ENCODE assay signal across 8 cellular contexts in the genomic region with DNA sequence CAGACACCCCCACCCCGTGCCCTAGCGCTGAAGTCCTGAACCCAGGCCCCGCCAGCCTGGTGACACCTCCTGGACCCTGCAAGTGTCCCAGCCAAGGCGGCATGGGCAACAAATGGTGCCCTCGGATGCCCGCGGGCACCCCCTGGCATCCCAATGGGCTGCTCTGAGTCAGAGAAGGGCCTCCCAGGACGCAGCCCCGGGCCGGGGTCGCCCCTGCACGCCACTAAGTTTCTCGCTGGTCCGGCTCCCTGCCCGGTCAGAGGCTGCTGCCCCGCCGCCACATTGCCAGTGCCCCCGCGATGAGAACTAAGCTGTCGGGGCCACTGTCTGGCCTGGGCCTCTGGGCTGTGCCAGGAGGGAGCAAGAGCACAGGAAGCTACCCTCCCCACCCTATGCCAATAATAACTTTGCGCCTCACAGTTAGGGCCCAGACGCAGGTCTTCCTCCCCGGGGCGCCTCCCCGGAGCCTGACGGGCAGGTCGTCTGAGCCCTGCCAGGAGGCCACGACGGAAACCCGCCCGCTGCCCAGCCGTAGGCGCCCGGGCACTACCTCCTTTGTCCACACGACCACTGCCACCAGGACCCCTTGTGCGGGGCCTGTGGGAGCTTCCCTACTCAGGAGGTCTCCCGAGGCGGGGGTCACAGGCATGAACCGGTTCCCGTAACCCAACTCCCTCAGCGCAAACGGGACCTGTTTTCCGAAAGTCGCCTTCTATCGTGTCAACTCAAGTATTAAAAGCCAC. TPM values are rescaled to one million over a fixed set of nuclear protein-coding genes. Genes with fewer than 3 reads are reported as not detected.
DNase-seq lines count a peak whose midpoint lies in the region; ATAC-seq and TF ChIP-seq lines count a peak whose summit lies in the region.

No MANE protein-coding gene starts in this region.

- peak overlapping the region; percentile 95 for H3K4me2 ChIP-seq in IMR-90 (ENCODE audit: low read depth, low read length)

- H3K36me3 ChIP-seq in IMR-90 (ENCODE audit: control insufficient read depth, insufficient read depth, low read length) (no peaks in the 10 kb centered on the region), iPS-15b (ENCODE audit: control insufficient read depth, insufficient read depth, low read length) (no peaks in the 10 kb centered on the region)

- in situ Hi-C loops in IMR-90 (cut with MboI; ENCODE audit: low sequenced_read_pairs), result no loop called here

- peaks cover 11% of the 10 kb centered on the region for H3K9me1 ChIP-seq in IMR-90 (ENCODE audit: insufficient read depth, low read length)

- peaks cover 0 to 22% (median 6%) of the 10 kb centered on the region in 7 donors for H3K9me3 Mint-ChIP-seq in CD14-positive monocyte
- H3K9me3 Mint-ChIP-seq in activated T-helper 2 cell treated with anti-CD3 and anti-CD28 coated beads, Interferon-gamma antibody, Interleukin-2, Interleukin-4, amounts not matched to agents 10 μg/mL and 5 μg/mL and 100 μg/mL, durations not matched to agents 14 hours and 24 hours and 36 hours, result no peaks in the 10 kb centered on the region

- H3K79me1 ChIP-seq in IMR-90 (ENCODE audit: low read depth in 1 of 2, low read length in 2 of 2), result peaks cover 16 to 42% of the 10 kb centered on the region in 2 experiments

- H3K4me3 ChIP-seq in IMR-90 (ENCODE audit: insufficient read depth, low read depth, low read length), result peak overlapping the region; percentile 55
- peak overlapping the region; percentile 32 for H3K4me3 ChIP-seq in iPS-15b (ENCODE audit: low read depth, low read length)

- WGBS in IMR-90 (ENCODE audit: extremely low coverage in 2 of 2, insufficient read length in 1 of 2), 2 experiments, result 20% methylated on average over 18 of the region's 45 CpGs; no CpG with 5 or more reads in 1 of the 2 experiments

- H3K4me3 Mint-ChIP-seq in CD14-positive monocyte, result peak overlapping the region; percentile 80 to 93
- peak overlapping the region; percentile 91 for H3K4me3 Mint-ChIP-seq in activated T-helper 2 cell treated with anti-CD3 and anti-CD28 coated beads, Interferon-gamma antibody, Interleukin-2, Interleukin-4, amounts not matched to agents 10 μg/mL and 5 μg/mL and 100 μg/mL, durations not matched to agents 14 hours and 24 hours and 36 hours (ENCODE audit: low read depth)

- H2BK20ac ChIP-seq in IMR-90 (ENCODE audit: low read depth, low read length), result no peak overlapping the region

- no peaks in the 10 kb centered on the region for H3K36me3 Mint-ChIP-seq in CD14-positive monocyte
- H3K36me3 Mint-ChIP-seq in activated T-helper 2 cell treated with anti-CD3 and anti-CD28 coated beads, Interferon-gamma antibody, Interleukin-2, Interleukin-4, amounts not matched to agents 10 μg/mL and 5 μg/mL and 100 μg/mL, durations not matched to agents 14 hours and 24 hours and 36 hours (ENCODE audit: low read depth), result no peaks in the 10 kb centered on the region

- peaks cover 26% of the 10 kb centered on the region for H3K4me1 Mint-ChIP-seq in CD14-positive monocyte
- peaks cover 27% of the 10 kb centered on the region for H3K4me1 Mint-ChIP-seq in activated T-helper 2 cell treated with anti-CD3 and anti-CD28 coated beads, Interferon-gamma antibody, Interleukin-2, Interleukin-4, amounts not matched to agents 10 μg/mL and 5 μg/mL and 100 μg/mL, durations not matched to agents 14 hours and 24 hours and 36 hours (ENCODE audit: low read depth)

- DNase-seq in CD14-positive monocyte (ENCODE audit: low spot score) (no peak), IMR-90 (no peak), NOMO-1 treated with dmso at 0.1 percent for 144 hours (lab: John Stamatoyannopoulos, UW; ENCODE audit: unreplicated experiment) (no peak), NCI-H1436 treated with DMSO at 0.1 percent for 48 hours (lab: John Stamatoyannopoulos, UW) (no peak), dedifferentiated amniotic fluid mesenchymal stem cell (ENCODE audit: extremely low spot score) (no peak)
- peak; percentile 49 for DNase-seq in activated T-helper 2 cell treated with anti-CD3 and anti-CD28 coated beads, Interferon-gamma antibody, Interleukin-2, Interleukin-4, amounts not matched to agents 10 μg/mL and 5 μg/mL and 100 μg/mL, durations not matched to agents 14 hours and 24 hours and 36 hours (ENCODE audit: low spot score)
- peak; percentile 21 for DNase-seq in stimulated activated CD8-positive, alpha-beta memory T cell treated with anti-CD3 and anti-CD28 coated beads, Interleukin-15, amount 100 ng/mL, for 24 hours (ENCODE audit: low read depth)

- H2BK15ac ChIP-seq in IMR-90 (ENCODE audit: low read depth, low read length), result no peak overlapping the region

- peaks cover 48% of the 10 kb centered on the region for H4K20me1 ChIP-seq in IMR-90 (ENCODE audit: insufficient read depth, low read length)

- no peak overlapping the region; the same call in 1 of the 2 replicates for H3K27ac ChIP-seq in IMR-90 (ENCODE audit: insufficient read depth, low read length)

- H2BK5ac ChIP-seq in IMR-90 (ENCODE audit: low read depth, low read length, poor library complexity, severe bottlenecking), result no peak overlapping the region

- ATAC-seq in IMR-90 (ENCODE audit: low read depth), result no peak

- H4K91ac ChIP-seq in IMR-90 (ENCODE audit: insufficient read depth, low read depth, low read length), result no peak overlapping the region

- H3K4me1 ChIP-seq in IMR-90 (ENCODE audit: control insufficient read depth, insufficient read depth, low read length) (peaks cover 16% of the 10 kb centered on the region), iPS-15b (ENCODE audit: control insufficient read depth, insufficient read depth, low read length) (peaks cover 2% of the 10 kb centered on the region)

- dilution Hi-C loops in IMR-90 (cut with HindIII; ENCODE audit: low sequenced_read_pairs, unreplicated experiment), result no loop called here

- H3K9me3 ChIP-seq in IMR-90 (ENCODE audit: control insufficient read depth, insufficient read depth, low read length) (no peaks in the 10 kb centered on the region), iPS-15b (ENCODE audit: control insufficient read depth, insufficient read depth, low read length) (no peaks in the 10 kb centered on the region)

- intact Hi-C loops in CD14-positive monocyte (cut with micrococcal nuclease) (loop anchor here (5.0 kb wide), 3 partner anchors 113 to 738 kb away; no protein-coding TSS in a partner anchor), IMR-90 (cut with micrococcal nuclease) (loop anchor here (2.0 kb wide), 1 partner anchor 48 kb away; no protein-coding TSS in a partner anchor)
- intact Hi-C loops in activated T-helper 2 cell treated with anti-CD3 and anti-CD28 coated beads, Interferon-gamma antibody, Interleukin-2, Interleukin-4, amounts not matched to agents 10 μg/mL and 5 μg/mL and 100 μg/mL, durations not matched to agents 14 hours and 24 hours and 36 hours (cut with micrococcal nuclease), result loop anchor here (2.0 to 10.0 kb wide), 4 partner anchors 80 to 1067 kb away; a partner anchor contains a TSS

- no peak for TF ChIP-seq POLR2A in IMR-90 (IDR thresholded peaks at IDR 0.05; ENCODE audit: low read depth, low read length)

- CTCF ChIA-PET in IMR-90 (lab: Yijun Ruan, JAX), result no interaction called here

- H2BK120ac ChIP-seq in IMR-90 (ENCODE audit: low read depth, low read length), result no peak overlapping the region

- no peak overlapping the region for H2AK5ac ChIP-seq in IMR-90 (ENCODE audit: low read depth, low read length)

- POLR2A ChIA-PET in IMR-90 (lab: Charles Lee; ENCODE audit: unreplicated experiment), result interaction anchor here (0.7 kb wide), 1 partner anchor 116 kb away, joined by 8 read pairs; a partner anchor contains a TSS

- H3K27ac Mint-ChIP-seq in CD14-positive monocyte, result peak overlapping the region in 3 of 7 donors; percentile 3 to 65 (median 13)
- H3K27ac Mint-ChIP-seq in activated T-helper 2 cell treated with anti-CD3 and anti-CD28 coated beads, Interferon-gamma antibody, Interleukin-2, Interleukin-4, amounts not matched to agents 10 μg/mL and 5 μg/mL and 100 μg/mL, durations not matched to agents 14 hours and 24 hours and 36 hours, result peak overlapping the region; percentile 91

- no peak overlapping the region for H4K5ac ChIP-seq in IMR-90 (ENCODE audit: low read depth, low read length)

- BruUV-seq in IMR-90 (replicated peaks; lab: Mats Ljungman, UMichigan), result no TSS peak

- TF ChIP-seq CTCF in CD14-positive monocyte (IDR thresholded peaks at IDR 0.05) (no peak), IMR-90 (conservative IDR thresholded peaks at IDR 0.05; ENCODE audit: low read depth, low read length) (no peak)

- no peak overlapping the region for H3K14ac ChIP-seq in IMR-90 (replicated peaks; ENCODE audit: low read depth, low read length)

- H3K56ac ChIP-seq in IMR-90 (ENCODE audit: extremely low read depth, insufficient read depth, low read length), result no peak overlapping the region

- TF ChIP-seq RAD21 in IMR-90 (IDR thresholded peaks at IDR 0.05; ENCODE audit: low read length), result no peak

- no peak overlapping the region for H3K18ac ChIP-seq in IMR-90 (ENCODE audit: low read depth, low read length)

- peaks cover 48 to 79% (median 54%) of the 10 kb centered on the region in 3 donors for H3K27me3 Mint-ChIP-seq in CD14-positive monocyte (ENCODE audit: low read depth in 3 of 3)
- peaks cover 6% of the 10 kb centered on the region for H3K27me3 Mint-ChIP-seq in activated T-helper 2 cell treated with anti-CD3 and anti-CD28 coated beads, Interferon-gamma antibody, Interleukin-2, Interleukin-4, amounts not matched to agents 10 μg/mL and 5 μg/mL and 100 μg/mL, durations not matched to agents 14 hours and 24 hours and 36 hours (ENCODE audit: low read depth)

- H3K4ac ChIP-seq in IMR-90 (ENCODE audit: low read depth, low read length), result no peak overlapping the region

- H3K9ac ChIP-seq in IMR-90 (ENCODE audit: low read depth, low read length) (peak overlapping the region; percentile 25), iPS-15b (ENCODE audit: low read depth, low read length) (no peak overlapping the region)

- H3K23ac ChIP-seq in IMR-90 (ENCODE audit: low read depth, low read length), result peak overlapping the region; percentile 53; the same call in 1 of the 2 replicates

- peak overlapping the region; percentile 82 for H2AFZ ChIP-seq in IMR-90 (replicated peaks; ENCODE audit: low read length, poor library complexity)

- peak overlapping the region; percentile 86 for H2AK9ac ChIP-seq in IMR-90 (replicated peaks; ENCODE audit: low read depth, low read length, poor library complexity)

- H3K27me3 ChIP-seq in IMR-90 (ENCODE audit: control insufficient read depth, insufficient read depth, low read length), result no peaks in the 10 kb centered on the region; the same call in 1 of the 2 replicates
- H3K27me3 ChIP-seq in iPS-15b (ENCODE audit: control insufficient read depth, insufficient read depth, low read length), result peaks cover 41% of the 10 kb centered on the region

- H4K8ac ChIP-seq in IMR-90 (ENCODE audit: low read depth in 2 of 2, low read length in 2 of 2), result no peak overlapping the region

TF ChIP-seq in IMR-90, 13 proteins besides CTCF, POLR2A, EP300 and RAD21:
- no peak for TF ChIP-seq RCOR1 (IDR thresholded peaks at IDR 0.05; ENCODE audit: insufficient replicate concordance, low read length)

RNA-seq across cellular contexts. Expression of a gene that starts 1.4 kb away (rescaled TPM):
- polyA plus RNA-seq in CD14-positive monocyte (under 1 TPM; 0.04 to 0.12 TPM), IMR-90 (2012; rRNA removed) (1.1 and 1.8 TPM in 2 replicates)
- 0.28 and 0.36 TPM in 2 replicates for total RNA-seq in IMR-90 (2012; rRNA removed)
- polyA plus RNA-seq in IMR-90 (2012; cell fraction: cytosol; rRNA removed), result 1.2 and 2.4 TPM in 2 replicates
- 4.0 and 9.2 TPM in 2 replicates for polyA plus RNA-seq in IMR-90 (2012; cell fraction: nucleus; rRNA removed; ENCODE audit: low replicate concordance)
- 12.9 and 14.5 TPM in 2 replicates for total RNA-seq in activated T-helper 2 cell treated with anti-CD3 and anti-CD28 coated beads, Interferon-gamma antibody, Interleukin-2, Interleukin-4, amounts not matched to agents 10 μg/mL and 5 μg/mL and 100 μg/mL, durations not matched to agents 14 hours and 24 hours and 36 hours

Comparison
In these comparisons a context has a peak if more than half of its experiments do, and no peak if none do; other contexts are left out.
1. DNase-seq: peak in activated T-helper 2 cell treated with anti-CD3 and anti-CD28 coated beads, Interferon-gamma antibody, Interleukin-2, Interleukin-4, amounts not matched to agents 10 μg/mL and 5 μg/mL and 100 μg/mL, durations not matched to agents 14 hours and 24 hours and 36 hours (single experiment) and stimulated activated CD8-positive, alpha-beta memory T cell treated with anti-CD3 and anti-CD28 coated beads, Interleukin-15, amount 100 ng/mL, for 24 hours (single experiment); none in CD14-positive monocyte (single experiment), IMR-90 (single experiment), NOMO-1 treated with dmso at 0.1 percent for 144 hours (single experiment), NCI-H1436 treated with DMSO at 0.1 percent for 48 hours (single experiment) and dedifferentiated amniotic fluid mesenchymal stem cell (single experiment).
2. RNA of a gene that starts 1.4 kb away (total RNA-seq): 12.9 to 14.5 TPM in activated T-helper 2 cell treated with anti-CD3 and anti-CD28 coated beads, Interferon-gamma antibody, Interleukin-2, Interleukin-4, amounts not matched to agents 10 μg/mL and 5 μg/mL and 100 μg/mL, durations not matched to agents 14 hours and 24 hours and 36 hours; 0.28 to 0.36 TPM in IMR-90; every median in the first group is over 10 times any median in the second.